In genomic region chr12:131721548-131721947, GRCh38 we compare ENCODE assay signal across 21 cellular contexts. TPM values are rescaled to one million over a fixed set of nuclear protein-coding genes. Genes with fewer than 3 reads are reported as not detected.
DNase-seq lines count a peak whose midpoint lies in the region; ATAC-seq and TF ChIP-seq lines count a peak whose summit lies in the region.
"Had no signal": no experiment of that assay in that cellular context is flagged by ENCODE, and none has a peak within 500 bp of the region (broad histone marks: within the 10 kb centered on the region; RNA-seq: fewer than 3 reads in every experiment).

No MANE protein-coding gene starts in this region.

- no peak for TF ChIP-seq CTCF in PC-3 (conservative IDR thresholded peaks at IDR 0.05; ENCODE audit: low read depth, low read length)
- TF ChIP-seq CTCF in CD4-positive, alpha-beta T cell (IDR thresholded peaks at IDR 0.05), result no peak

- no peak overlapping the region for H3K27ac ChIP-seq in PC-3 (ENCODE audit: low read length)
- H3K27ac ChIP-seq in epithelial cell of prostate, result peak overlapping the region; percentile 74
- no peak overlapping the region for H3K27ac ChIP-seq in CD4-positive, alpha-beta T cell (ENCODE audit: low read depth, low read length)
- H3K27ac ChIP-seq: C4-2B, SJCRH30 had no signal

- intact Hi-C loops in PC-3 (cut with micrococcal nuclease), result no loop called here
- intact Hi-C loops in CD4-positive, alpha-beta T cell (cut with DNase I, micrococcal nuclease), result no loop called here

- no peaks in the 10 kb centered on the region for H3K4me1 ChIP-seq in PC-3 (ENCODE audit: insufficient read depth, low read length)
- H3K4me1 ChIP-seq: Caco-2, SJCRH30 had no signal

- CTCF ChIA-PET in PC-3 (lab: Charles Lee), result no interaction called here
- CTCF ChIA-PET in CD4-positive, alpha-beta T cell (lab: Charles Lee), result no interaction called here

- H3K4me3 Mint-ChIP-seq in activated T-cell treated with anti-CD3 and anti-CD28 coated beads, Interleukin-2, amount 50 U/mL, for 72 hours, result no peak overlapping the region
- H3K4me3 Mint-ChIP-seq in activated T-cell treated with anti-CD3 and anti-CD28 coated beads, Interleukin-2, amount 50 U/mL, for 4 hours, result no peak overlapping the region
- no peak overlapping the region for H3K4me3 Mint-ChIP-seq in stimulated activated effector memory CD8-positive, alpha-beta T cell treated with anti-CD3 and anti-CD28 coated beads, Interleukin-12 subunit alpha, Interleukin-12 subunit beta, amount 100 ng/mL, for 72 hours
- H3K4me3 Mint-ChIP-seq in CD4-positive, alpha-beta T cell, result no peak overlapping the region
- H3K4me3 Mint-ChIP-seq: IgD-negative memory B cell had no signal

- peaks cover 5% of the 10 kb centered on the region for H3K4me1 Mint-ChIP-seq in activated T-cell treated with anti-CD3 and anti-CD28 coated beads, Interleukin-2, amount 50 U/mL, for 72 hours (ENCODE audit: low read depth)
- peaks cover 4% of the 10 kb centered on the region for H3K4me1 Mint-ChIP-seq in activated T-cell treated with anti-CD3 and anti-CD28 coated beads, Interleukin-2, amount 50 U/mL, for 4 hours (ENCODE audit: low read depth)
- H3K4me1 Mint-ChIP-seq in stimulated activated effector memory CD8-positive, alpha-beta T cell treated with anti-CD3 and anti-CD28 coated beads, Interleukin-12 subunit alpha, Interleukin-12 subunit beta, amount 100 ng/mL, for 72 hours, result peaks cover 6% of the 10 kb centered on the region
- peaks cover 24% of the 10 kb centered on the region for H3K4me1 Mint-ChIP-seq in CD4-positive, alpha-beta T cell (ENCODE audit: low read depth)
- H3K4me1 Mint-ChIP-seq: IgD-negative memory B cell had no signal

- H3K9ac ChIP-seq in PC-3 (ENCODE audit: low read length), result no peak overlapping the region

- H3K27me3 Mint-ChIP-seq in activated T-cell treated with anti-CD3 and anti-CD28 coated beads, Interleukin-2, amount 50 U/mL, for 72 hours (ENCODE audit: low read depth), result no peaks in the 10 kb centered on the region
- no peaks in the 10 kb centered on the region for H3K27me3 Mint-ChIP-seq in activated T-cell treated with anti-CD3 and anti-CD28 coated beads, Interleukin-2, amount 50 U/mL, for 4 hours (ENCODE audit: low read depth)
- H3K27me3 Mint-ChIP-seq in CD4-positive, alpha-beta T cell, result no peaks in the 10 kb centered on the region
- H3K27me3 Mint-ChIP-seq: IgD-negative memory B cell had no signal

- ATAC-seq in activated T-cell treated with anti-CD3 and anti-CD28 coated beads, Interleukin-2, amount 50 U/mL, for 72 hours (replicated peaks in 1 of 2), result no peak
- ATAC-seq in activated T-cell treated with anti-CD3 and anti-CD28 coated beads, Interleukin-2, amount 50 U/mL, for 4 hours, result no peak
- ATAC-seq in PC-3, result peak; percentile 52; the same call in 1 of the 2 replicates
- ATAC-seq in stimulated activated effector memory CD8-positive, alpha-beta T cell treated with anti-CD3 and anti-CD28 coated beads, Interleukin-12 subunit alpha, Interleukin-12 subunit beta, amount 100 ng/mL, for 72 hours, result no peak
- no peak for ATAC-seq in HG02885 (IDR thresholded peaks at IDR 0.05; ENCODE audit: poor library complexity, unreplicated experiment)
- ATAC-seq in CD4-positive, alpha-beta T cell (ENCODE audit: poor library complexity), result no peak

- H3F3A ChIP-seq in PC-3 (ENCODE audit: low read length, unreplicated experiment), result no peaks in the 10 kb centered on the region

- no peaks in the 10 kb centered on the region for H3K9me3 Mint-ChIP-seq in activated T-cell treated with anti-CD3 and anti-CD28 coated beads, Interleukin-2, amount 50 U/mL, for 72 hours
- H3K9me3 Mint-ChIP-seq in activated T-cell treated with anti-CD3 and anti-CD28 coated beads, Interleukin-2, amount 50 U/mL, for 4 hours, result no peaks in the 10 kb centered on the region
- H3K9me3 Mint-ChIP-seq in stimulated activated effector memory CD8-positive, alpha-beta T cell treated with anti-CD3 and anti-CD28 coated beads, Interleukin-12 subunit alpha, Interleukin-12 subunit beta, amount 100 ng/mL, for 72 hours, result no peaks in the 10 kb centered on the region
- H3K9me3 Mint-ChIP-seq in CD4-positive, alpha-beta T cell, result no peaks in the 10 kb centered on the region
- H3K9me3 Mint-ChIP-seq: IgD-negative memory B cell had no signal

- no peak for DNase-seq in activated T-cell treated with anti-CD3 and anti-CD28 coated beads, Interleukin-2, amount 50 U/mL, for 72 hours
- no peak for DNase-seq in activated T-cell treated with anti-CD3 and anti-CD28 coated beads, Interleukin-2, amount 50 U/mL, for 4 hours
- DNase-seq in PC-3, result no peak
- no peak for DNase-seq in epithelial cell of prostate (ENCODE audit: low read depth, low spot score)
- no peak for DNase-seq in stimulated activated effector memory CD8-positive, alpha-beta T cell treated with anti-CD3 and anti-CD28 coated beads, Interleukin-12 subunit alpha, Interleukin-12 subunit beta, amount 100 ng/mL, for 72 hours (ENCODE audit: low spot score in 2 of 2)
- DNase-seq in CD4-positive, alpha-beta T cell, result no peak
- DNase-seq: Caco-2; DMS153; H7; Kasumi-1; NCI-H1417; NCI-H187 treated with DMSO at 0.1 percent for 48 hours; NCI-H345; NCI-H526 treated with DMSO at 0.1 percent for 48 hours; NK-92 treated with Interleukin-12 subunit alpha and Interleukin-12 subunit beta, amount 100 ng/mL, for 24 hours; OCI-M1; RPMI8226; SJCRH30 had no signal

- H2AFZ ChIP-seq in PC-3 (ENCODE audit: low read length), result no peak overlapping the region

- peaks cover 82% of the 10 kb centered on the region for H3K36me3 ChIP-seq in PC-3 (ENCODE audit: low read depth, low read length)

- H3K4me3 ChIP-seq in PC-3 (ENCODE audit: low read length), result no peak overlapping the region
- H3K4me3 ChIP-seq: SJCRH30 had no signal

- POLR2A ChIA-PET in PC-3 (lab: Charles Lee; ENCODE audit: unreplicated experiment), result no interaction called here
- POLR2A ChIA-PET in CD4-positive, alpha-beta T cell (lab: Charles Lee), result no interaction called here

- peak overlapping the region; percentile 34 for H3K27ac Mint-ChIP-seq in activated T-cell treated with anti-CD3 and anti-CD28 coated beads, Interleukin-2, amount 50 U/mL, for 72 hours
- H3K27ac Mint-ChIP-seq in stimulated activated effector memory CD8-positive, alpha-beta T cell treated with anti-CD3 and anti-CD28 coated beads, Interleukin-12 subunit alpha, Interleukin-12 subunit beta, amount 100 ng/mL, for 72 hours, result peak overlapping the region; percentile 1
- no peak overlapping the region for H3K27ac Mint-ChIP-seq in CD4-positive, alpha-beta T cell
- H3K27ac Mint-ChIP-seq: IgD-negative memory B cell had no signal

- H3K27me3 ChIP-seq in PC-3 (ENCODE audit: low read length), result no peaks in the 10 kb centered on the region
- no peaks in the 10 kb centered on the region for H3K27me3 ChIP-seq in CD4-positive, alpha-beta T cell (ENCODE audit: control insufficient read depth, insufficient read depth, low read length)
- H3K27me3 ChIP-seq: SJCRH30 had no signal

- no peaks in the 10 kb centered on the region for H4K20me1 ChIP-seq in PC-3 (ENCODE audit: low read length)

- no peak overlapping the region for H3K4me2 ChIP-seq in PC-3 (ENCODE audit: low read length)

- no TSS peak for BruUV-seq in PC-3 (replicated peaks; lab: Mats Ljungman, UMichigan)

- no peaks in the 10 kb centered on the region for H3K9me3 ChIP-seq in PC-3 (ENCODE audit: low read length)
- H3K9me3 ChIP-seq in CD4-positive, alpha-beta T cell (ENCODE audit: control insufficient read depth, low read length), result no peaks in the 10 kb centered on the region
- H3K9me3 ChIP-seq: Caco-2, SJCRH30 had no signal

- peaks cover 38% of the 10 kb centered on the region for H3K79me2 ChIP-seq in PC-3 (ENCODE audit: low read length)

- peaks cover 6 to 26% of the 10 kb centered on the region in 2 donors for H3K36me3 Mint-ChIP-seq in activated T-cell treated with anti-CD3 and anti-CD28 coated beads, Interleukin-2, amount 50 U/mL, for 72 hours (ENCODE audit: insufficient read depth in 2 of 2)
- H3K36me3 Mint-ChIP-seq in activated T-cell treated with anti-CD3 and anti-CD28 coated beads, Interleukin-2, amount 50 U/mL, for 4 hours (ENCODE audit: insufficient read depth), result peaks cover 41% of the 10 kb centered on the region
- peaks cover 100% of the 10 kb centered on the region for H3K36me3 Mint-ChIP-seq in stimulated activated effector memory CD8-positive, alpha-beta T cell treated with anti-CD3 and anti-CD28 coated beads, Interleukin-12 subunit alpha, Interleukin-12 subunit beta, amount 100 ng/mL, for 72 hours
- H3K36me3 Mint-ChIP-seq in CD4-positive, alpha-beta T cell (ENCODE audit: low read depth), result peaks cover 97% of the 10 kb centered on the region

- H3K9me2 ChIP-seq in PC-3 (replicated peaks; ENCODE audit: low read length), result no peaks in the 10 kb centered on the region

RNA-seq across cellular contexts. Expression of gene SFSWAP, which starts 10.7 kb away (rescaled TPM):
- total RNA-seq in activated T-cell treated with anti-CD3 and anti-CD28 coated beads, Interleukin-2, amount 50 U/mL, for 72 hours, result 10 to 100 TPM; 58.5 to 61.5 TPM
- total RNA-seq in activated T-cell treated with anti-CD3 and anti-CD28 coated beads, Interleukin-2, amount 50 U/mL, for 4 hours, result 10 to 100 TPM; 72.4 to 77.8 (median 76.7) TPM
- 57.5 and 64.3 TPM in 2 replicates for total RNA-seq in PC-3 (2014; rRNA removed)
- 10 to 100 TPM; 88.7 to 98.4 TPM for total RNA-seq in CD4-positive, alpha-beta T cell
